8 cellular contexts compared by ENCODE assay signal in genomic region chr10:58152698-58153263, GRCh38.
DNase-seq lines count a peak whose midpoint lies in the region; ATAC-seq and TF ChIP-seq lines count a peak whose summit lies in the region.

No MANE protein-coding gene starts in this region.

- WGBS in liver, result 28% methylated on average over 7 of the region's 7 CpGs
- WGBS in stomach, 5 donors, result 29 to 32% (median 31%) methylated on average over 7 of the region's 7 CpGs

- no peak overlapping the region for H3K9ac ChIP-seq in liver (ENCODE audit: low read depth in 1 of 2, low read length in 2 of 2)

- H3K4me3 ChIP-seq in CD4-positive, alpha-beta memory T cell (ENCODE audit: low read length in 2 of 2), result no peak overlapping the region
- H3K4me3 ChIP-seq in LNCaP clone FGC (ENCODE audit: low read depth, low read length), result no peak overlapping the region
- no peak overlapping the region for H3K4me3 ChIP-seq in liver (ENCODE audit: low read depth in 1 of 3, low read length in 3 of 3)
- no peak overlapping the region for H3K4me3 ChIP-seq in stomach

- ATAC-seq in GM19035 (IDR thresholded peaks at IDR 0.05; ENCODE audit: unreplicated experiment), result peak; percentile 89
- ATAC-seq in GM18517 (IDR thresholded peaks at IDR 0.05; ENCODE audit: unreplicated experiment), result no peak

- H3K4me3 Mint-ChIP-seq in CD4-positive, alpha-beta memory T cell, result no peak overlapping the region
- H3K4me3 Mint-ChIP-seq in T-helper 2 cell treated with Interferon-gamma antibody and Interleukin-4, amounts not matched to agents 5 μg/mL and 100 μg/mL, for 36 hours, result no peak overlapping the region

- H3K9me3 Mint-ChIP-seq in CD4-positive, alpha-beta memory T cell, result peaks cover 0 to 2% (median 0%) of the 10 kb centered on the region in 8 donors
- no peaks in the 10 kb centered on the region for H3K9me3 Mint-ChIP-seq in T-helper 2 cell treated with Interferon-gamma antibody and Interleukin-4, amounts not matched to agents 5 μg/mL and 100 μg/mL, for 36 hours

- H3K27me3 Mint-ChIP-seq in CD4-positive, alpha-beta memory T cell, result peaks cover 2 to 14% of the 10 kb centered on the region in 2 donors
- H3K27me3 Mint-ChIP-seq in T-helper 2 cell treated with Interferon-gamma antibody and Interleukin-4, amounts not matched to agents 5 μg/mL and 100 μg/mL, for 36 hours (ENCODE audit: low read depth), result peaks cover 4% of the 10 kb centered on the region

- H3K4me1 ChIP-seq in CD4-positive, alpha-beta memory T cell (ENCODE audit: insufficient read depth, low read length), result no peaks in the 10 kb centered on the region
- peaks cover 0 to 4% (median 1%) of the 10 kb centered on the region in 4 donors for H3K4me1 ChIP-seq in liver (ENCODE audit: control insufficient read depth in 4 of 4, insufficient read depth in 4 of 4, low read length in 3 of 4)
- H3K4me1 ChIP-seq in stomach, result no peaks in the 10 kb centered on the region

- no peak overlapping the region for H3K27ac Mint-ChIP-seq in CD4-positive, alpha-beta memory T cell
- no peak overlapping the region for H3K27ac Mint-ChIP-seq in T-helper 2 cell treated with Interferon-gamma antibody and Interleukin-4, amounts not matched to agents 5 μg/mL and 100 μg/mL, for 36 hours

- TF ChIP-seq POLR2A in stomach (IDR thresholded peaks at IDR 0.05), result no peak

- no peaks in the 10 kb centered on the region for H3K27me3 ChIP-seq in CD4-positive, alpha-beta memory T cell (ENCODE audit: insufficient read depth, low read length)
- peaks cover 0 to 4% (median 0%) of the 10 kb centered on the region in 4 donors for H3K27me3 ChIP-seq in liver (ENCODE audit: control insufficient read depth in 4 of 4, insufficient read depth in 4 of 4, low read length in 3 of 4)
- peaks cover 0 to 7% (median 0%) of the 10 kb centered on the region in 3 donors for H3K27me3 ChIP-seq in stomach

- TF ChIP-seq EP300 in stomach (IDR thresholded peaks at IDR 0.05), result no peak

- H3K4me1 Mint-ChIP-seq in CD4-positive, alpha-beta memory T cell, result no peaks in the 10 kb centered on the region
- no peaks in the 10 kb centered on the region for H3K4me1 Mint-ChIP-seq in T-helper 2 cell treated with Interferon-gamma antibody and Interleukin-4, amounts not matched to agents 5 μg/mL and 100 μg/mL, for 36 hours (ENCODE audit: low read depth)

- POLR2A ChIA-PET in CD4-positive, alpha-beta memory T cell (lab: Charles Lee; ENCODE audit: partially characterized antibody), result no interaction called here

- H3K9me3 ChIP-seq in CD4-positive, alpha-beta memory T cell (ENCODE audit: control insufficient read depth in 1 of 2, low read length in 2 of 2), result no peaks in the 10 kb centered on the region
- no peaks in the 10 kb centered on the region for H3K9me3 ChIP-seq in liver (ENCODE audit: control insufficient read depth in 4 of 4, low read length in 3 of 4)
- no peaks in the 10 kb centered on the region for H3K9me3 ChIP-seq in stomach

- intact Hi-C loops in CD4-positive, alpha-beta memory T cell (cut with micrococcal nuclease), result no loop called here
- intact Hi-C loops in stomach (cut with DNase I; ENCODE audit: low total_unique reads), result no loop called here

- DNase-seq in CD4-positive, alpha-beta memory T cell, result peak in 3 of 5 donors; percentile 6 to 12 (median 12)
- DNase-seq in LNCaP clone FGC (ENCODE audit: low read depth) (peak; percentile 39), cerebellar cortex (ENCODE audit: low spot score) (peak; percentile 65), stomach (peak; percentile 36)
- DNase-seq in T-helper 2 cell treated with Interferon-gamma antibody and Interleukin-4, amounts not matched to agents 5 μg/mL and 100 μg/mL, for 36 hours (ENCODE audit: low spot score), result peak; percentile 9

- CTCF ChIA-PET in CD4-positive, alpha-beta memory T cell (lab: Charles Lee; ENCODE audit: partially characterized antibody), result interaction anchor here (1.1 to 2.6 kb wide), 5 partner anchors 10 to 139 kb away, joined by 3 to 7 read pairs (median 4); partner anchors contain the start of gene CISD1

- TF ChIP-seq RAD21 in liver (IDR thresholded peaks at IDR 0.05), result peak; percentile 77 to 78

- H3K36me3 ChIP-seq in CD4-positive, alpha-beta memory T cell (ENCODE audit: insufficient read depth, low read length), result no peaks in the 10 kb centered on the region
- H3K36me3 ChIP-seq in liver (ENCODE audit: control insufficient read depth in 4 of 4, insufficient read depth in 3 of 4, low read depth in 1 of 4, low read length in 3 of 4), result no peaks in the 10 kb centered on the region
- no peaks in the 10 kb centered on the region for H3K36me3 ChIP-seq in stomach

- H3K36me3 Mint-ChIP-seq in CD4-positive, alpha-beta memory T cell, result no peaks in the 10 kb centered on the region
- no peaks in the 10 kb centered on the region for H3K36me3 Mint-ChIP-seq in T-helper 2 cell treated with Interferon-gamma antibody and Interleukin-4, amounts not matched to agents 5 μg/mL and 100 μg/mL, for 36 hours (ENCODE audit: low read depth)

- TF ChIP-seq CTCF in LNCaP clone FGC (IDR thresholded peaks at IDR 0.05; ENCODE audit: control insufficient read depth, extremely low read depth, insufficient read depth) (peak; percentile 76), liver (IDR thresholded peaks at IDR 0.05; ENCODE audit: low read depth, low read length, missing input control) (peak; percentile 64), stomach (IDR thresholded peaks at IDR 0.05) (peak in 4 of 7 experiments; percentile 30 to 46 (median 34))

- H3K27ac ChIP-seq in CD4-positive, alpha-beta memory T cell (ENCODE audit: low read depth, low read length), result no peak overlapping the region
- no peak overlapping the region for H3K27ac ChIP-seq in liver (ENCODE audit: low read depth in 1 of 2, low read length in 2 of 2)
- H3K27ac ChIP-seq in stomach, result no peak overlapping the region

TF ChIP-seq in liver, 16 proteins besides CTCF, POLR2A, EP300 and RAD21:
- TF ChIP-seq REST (IDR thresholded peaks at IDR 0.05), result peak; percentile 29
- TF ChIP-seq FOXA1 (IDR thresholded peaks at IDR 0.05), result no peak
TF ChIP-seq in liver: peak in this region for 1.

Comparison
In these comparisons a context has a peak if more than half of its experiments do, and no peak if none do; other contexts are left out.
1. DNase-seq: peak in every context shown above with its lines; median percentile 65 in cerebellar cortex; 39 in LNCaP clone FGC; 36 in stomach; 12 in CD4-positive, alpha-beta memory T cell; 9 in T-helper 2 cell treated with Interferon-gamma antibody and Interleukin-4, amounts not matched to agents 5 μg/mL and 100 μg/mL, for 36 hours.